Comparison of ENCODE assay signal across 10 cellular contexts in genomic region chr3:12395349-12396012, GRCh38.
DNase-seq lines count a peak whose midpoint lies in the region; ATAC-seq and TF ChIP-seq lines count a peak whose summit lies in the region.
"Had no signal": no experiment of that assay in that cellular context is flagged by ENCODE, and none has a peak within 500 bp of the region (broad histone marks: within the 10 kb centered on the region; RNA-seq: fewer than 3 reads in every experiment).

No MANE protein-coding gene starts in this region.

- no peaks in the 10 kb centered on the region for H3K27me3 ChIP-seq in adipocyte (replicated peaks; ENCODE audit: control insufficient read depth, insufficient read depth, low read length)

- H3K4me1 ChIP-seq in adipocyte (ENCODE audit: control insufficient read depth, insufficient read depth, low read length) = peaks cover 53% of the 10 kb centered on the region

- peak overlapping the region; percentile 14; the same call in 1 of the 2 replicates for H3K4me3 ChIP-seq in GM12864 (ENCODE audit: low read depth, low read length)
- peak overlapping the region; percentile 14 for H3K4me3 ChIP-seq in adipocyte (ENCODE audit: low read length)
- H3K4me3 ChIP-seq: lung had no signal

- TF ChIP-seq CTCF in GM12864 (IDR thresholded peaks at IDR 0.05; ENCODE audit: low read depth, low read length, missing control alignments) = no peak
- no peak for TF ChIP-seq CTCF in GM20000 (IDR thresholded peaks at IDR 0.05; ENCODE audit: extremely low read depth, missing control alignments)

- peaks cover 61% of the 10 kb centered on the region for H3K36me3 ChIP-seq in adipocyte (ENCODE audit: control insufficient read depth, insufficient read depth, low read length, severe bottlenecking)

- ATAC-seq in HG03439 (IDR thresholded peaks at IDR 0.05; ENCODE audit: unreplicated experiment) = peak; percentile 98
- ATAC-seq: HCT116 had no signal

- in situ Hi-C loops in KBM-7 (cut with MboI; ENCODE audit: low pct_unique_long_range_greater_than_20kb, low sequenced_read_pairs) = no loop called here

- H3K9me3 ChIP-seq in adipocyte (ENCODE audit: control insufficient read depth, low read length) = no peaks in the 10 kb centered on the region

- H3K9ac ChIP-seq in adipocyte (ENCODE audit: low read length) = no peak overlapping the region

- peak; percentile 37 for DNase-seq in GM12864 (ENCODE audit: low read depth)
- DNase-seq in GM20000 (ENCODE audit: low spot score) = peak; percentile 64
- DNase-seq in adipocyte (ENCODE audit: low read depth) = peak; percentile 60
- no peak for DNase-seq in inferior parietal cortex (ENCODE audit: extremely low spot score)
- no peak for DNase-seq in NCI-H446 (lab: John Stamatoyannopoulos, UW)
- DNase-seq in KBM-7 = no peak
- no peak for DNase-seq in superior temporal gyrus (ENCODE audit: extremely low spot score)

Comparison
In these comparisons a context has a peak if more than half of its experiments do, and no peak if none do; other contexts are left out.
1. DNase-seq: peak in GM12864 (single experiment), GM20000 (single experiment) and adipocyte (single experiment); none in inferior parietal cortex (single experiment), NCI-H446 (0 of 2), KBM-7 (single experiment) and superior temporal gyrus (single experiment).